35 cellular contexts compared by ENCODE assay signal in the genomic region with DNA sequence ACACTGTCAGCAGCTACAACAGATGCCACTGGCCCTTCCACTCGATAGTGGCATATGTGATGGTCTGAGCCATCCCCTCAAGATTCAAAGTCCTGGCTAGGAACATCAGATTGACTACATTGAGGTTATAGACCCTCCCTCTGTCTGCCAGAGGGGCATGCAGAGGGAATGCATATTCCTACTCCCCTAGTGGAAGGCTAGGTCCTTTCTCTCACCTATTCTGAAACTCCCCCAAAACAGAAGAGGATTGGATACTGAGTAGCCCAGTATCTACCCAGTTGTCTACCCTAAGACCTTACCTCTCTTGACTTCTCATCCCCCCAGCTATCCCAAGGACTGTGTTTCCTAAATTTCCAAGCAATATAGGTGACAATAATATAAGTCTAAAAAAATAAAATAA.
A peak's percentile ranks its signal among the peaks of the same experiment; 100 is the strongest.
DNase-seq lines count a peak whose midpoint lies in the region; ATAC-seq and TF ChIP-seq lines count a peak whose summit lies in the region.
"Had no signal": no experiment of that assay in that cellular context is flagged by ENCODE, and none has a peak within 500 bp of the region (broad histone marks: within the 10 kb centered on the region; RNA-seq: fewer than 3 reads in every experiment).

No MANE protein-coding gene starts in this region.

- H3K79me2 ChIP-seq in GM23338 (replicated peaks; ENCODE audit: insufficient read depth): no peaks in the 10 kb centered on the region

- no peaks in the 10 kb centered on the region; the same call in 1 of the 2 replicates for H3K36me3 ChIP-seq in GM23338 (ENCODE audit: insufficient read depth)
- H3K36me3 ChIP-seq: BE2C; BLaER1; BLaER1 treated with 17β-estradiol and CSF1 and Interleukin-3, amounts not matched to agents 10 nM and 100 nM had no signal

- no peak overlapping the region for H3K27ac ChIP-seq in GM23338 (ENCODE audit: low read depth)
- H3K27ac ChIP-seq: 22Rv1; A549; BLaER1; BLaER1 treated with 17β-estradiol and CSF1 and Interleukin-3, amounts not matched to agents 10 nM and 100 nM; C4-2B had no signal

- no peak overlapping the region for H2AFZ ChIP-seq in GM23338

- H3K27ac Mint-ChIP-seq in GM23338 (no peak overlapping the region), WTC11 (no peak overlapping the region)
- no peak overlapping the region for H3K27ac Mint-ChIP-seq in stimulated activated effector memory CD8-positive, alpha-beta T cell treated with anti-CD3 and anti-CD28 coated beads, Interleukin-12 subunit alpha, Interleukin-12 subunit beta, amount 100 ng/mL, for 72 hours
- no peak overlapping the region for H3K27ac Mint-ChIP-seq in stimulated activated memory B cell treated with anti-CD40 and anti-IgM and Interleukin-4, amounts not matched to agents 10 μg/mL and 1 μg/mL and 100 μg/mL, for 72 hours
- H3K27ac Mint-ChIP-seq: B cell; CD14-positive monocyte; CD4-positive, alpha-beta memory T cell; CD4-positive, alpha-beta T cell; CD4-positive, CD25-positive, alpha-beta regulatory T cell; CD8-positive, alpha-beta memory T cell; CD8-positive, alpha-beta T cell had no signal

- H3K4me1 Mint-ChIP-seq in GM23338: no peaks in the 10 kb centered on the region
- peaks cover 7% of the 10 kb centered on the region for H3K4me1 Mint-ChIP-seq in WTC11
- no peaks in the 10 kb centered on the region for H3K4me1 Mint-ChIP-seq in stimulated activated effector memory CD8-positive, alpha-beta T cell treated with anti-CD3 and anti-CD28 coated beads, Interleukin-12 subunit alpha, Interleukin-12 subunit beta, amount 100 ng/mL, for 72 hours
- no peaks in the 10 kb centered on the region for H3K4me1 Mint-ChIP-seq in stimulated activated memory B cell treated with anti-CD40 and anti-IgM and Interleukin-4, amounts not matched to agents 10 μg/mL and 1 μg/mL and 100 μg/mL, for 72 hours
- H3K4me1 Mint-ChIP-seq: B cell; CD4-positive, alpha-beta memory T cell; CD8-positive, alpha-beta memory T cell had no signal

- no peak overlapping the region for H3K4me2 ChIP-seq in GM23338
- H3K4me2 ChIP-seq: A549; BLaER1; BLaER1 treated with 17β-estradiol and CSF1 and Interleukin-3, amounts not matched to agents 10 nM and 100 nM had no signal

- no peaks in the 10 kb centered on the region for H3K9me3 Mint-ChIP-seq in GM23338
- peaks cover 7% of the 10 kb centered on the region for H3K9me3 Mint-ChIP-seq in WTC11
- H3K9me3 Mint-ChIP-seq in stimulated activated effector memory CD8-positive, alpha-beta T cell treated with anti-CD3 and anti-CD28 coated beads, Interleukin-12 subunit alpha, Interleukin-12 subunit beta, amount 100 ng/mL, for 72 hours: peaks cover 14% of the 10 kb centered on the region
- no peaks in the 10 kb centered on the region for H3K9me3 Mint-ChIP-seq in stimulated activated memory B cell treated with anti-CD40 and anti-IgM and Interleukin-4, amounts not matched to agents 10 μg/mL and 1 μg/mL and 100 μg/mL, for 72 hours

- no peaks in the 10 kb centered on the region for H3K27me3 ChIP-seq in GM23338 (ENCODE audit: insufficient read depth)
- H3K27me3 ChIP-seq: BE2C; BLaER1; BLaER1 treated with 17β-estradiol and CSF1 and Interleukin-3, amounts not matched to agents 10 nM and 100 nM had no signal

- no peak overlapping the region for H3K4me3 ChIP-seq in GM23338
- H3K4me3 ChIP-seq: A549; BLaER1; BLaER1 treated with 17β-estradiol and CSF1 and Interleukin-3, amounts not matched to agents 10 nM and 100 nM had no signal

- no peaks in the 10 kb centered on the region for H3F3A ChIP-seq in GM23338 (replicated peaks; ENCODE audit: low read depth)

- peak; percentile 50 for ATAC-seq in GM23338
- peak; percentile 60 for ATAC-seq in WTC11
- peak; percentile 16 for ATAC-seq in stimulated activated effector memory CD8-positive, alpha-beta T cell treated with anti-CD3 and anti-CD28 coated beads, Interleukin-12 subunit alpha, Interleukin-12 subunit beta, amount 100 ng/mL, for 72 hours
- peak; percentile 12 for ATAC-seq in stimulated activated memory B cell treated with anti-CD40 and anti-IgM and Interleukin-4, amounts not matched to agents 10 μg/mL and 1 μg/mL and 100 μg/mL, for 72 hours
- ATAC-seq: A549; CD8-positive, alpha-beta T cell had no signal

- DNase-seq in GM23338 (ENCODE audit: low spot score): no peak
- no peak for DNase-seq in WTC11 (ENCODE audit: low spot score)
- no peak for DNase-seq in stimulated activated effector memory CD8-positive, alpha-beta T cell treated with anti-CD3 and anti-CD28 coated beads, Interleukin-12 subunit alpha, Interleukin-12 subunit beta, amount 100 ng/mL, for 72 hours (ENCODE audit: low spot score in 2 of 2)
- no peak for DNase-seq in GOT3 (lab: John Stamatoyannopoulos, UW)
- no peak for DNase-seq in NCI-H2107 (lab: John Stamatoyannopoulos, UW)
- no peak for DNase-seq in stimulated activated CD4-positive, alpha-beta T cell treated with anti-CD3 and anti-CD28 coated beads, Interleukin-4, amount 100 ng/mL, for 1 hour
- DNase-seq in central memory CD4-positive, alpha-beta T cell: no peak
- DNase-seq: 8988T; ACHN; AML-193; BE2C; C1 segment of cervical spinal cord; Caco-2; Calu3; CD4-positive, alpha-beta memory T cell; CD4-positive, alpha-beta T cell; CD4-positive, CD25-positive, alpha-beta regulatory T cell; CD8-positive, alpha-beta memory T cell; CD8-positive, alpha-beta T cell; COR-L47; DMS 273 treated with DMSO at 0.1 percent for 48 hours; DMS153; DMS53; DMS79; DMS79 treated with DMSO at 0.1 percent for 48 hours; DND-41; EL had no signal

- TF ChIP-seq CTCF in GM23338 (conservative IDR thresholded peaks at IDR 0.05; ENCODE audit: low read depth in 2 of 2): no peak
- no peak for TF ChIP-seq CTCF in WTC11 (IDR thresholded peaks at IDR 0.05)

- H3K4me3 Mint-ChIP-seq in GM23338 (no peak overlapping the region), WTC11 (no peak overlapping the region)
- no peak overlapping the region for H3K4me3 Mint-ChIP-seq in stimulated activated effector memory CD8-positive, alpha-beta T cell treated with anti-CD3 and anti-CD28 coated beads, Interleukin-12 subunit alpha, Interleukin-12 subunit beta, amount 100 ng/mL, for 72 hours
- no peak overlapping the region for H3K4me3 Mint-ChIP-seq in stimulated activated memory B cell treated with anti-CD40 and anti-IgM and Interleukin-4, amounts not matched to agents 10 μg/mL and 1 μg/mL and 100 μg/mL, for 72 hours
- H3K4me3 Mint-ChIP-seq: B cell; CD14-positive monocyte; CD4-positive, alpha-beta memory T cell; CD4-positive, alpha-beta T cell; CD4-positive, CD25-positive, alpha-beta regulatory T cell; CD8-positive, alpha-beta memory T cell; CD8-positive, alpha-beta T cell had no signal

- H3K27me3 Mint-ChIP-seq in GM23338 (ENCODE audit: insufficient read depth, low read depth, poor library complexity) (no peaks in the 10 kb centered on the region), WTC11 (ENCODE audit: low read depth) (no peaks in the 10 kb centered on the region)
- no peaks in the 10 kb centered on the region for H3K27me3 Mint-ChIP-seq in stimulated activated memory B cell treated with anti-CD40 and anti-IgM and Interleukin-4, amounts not matched to agents 10 μg/mL and 1 μg/mL and 100 μg/mL, for 72 hours
- H3K27me3 Mint-ChIP-seq: B cell; CD4-positive, alpha-beta memory T cell; CD4-positive, alpha-beta T cell; CD4-positive, CD25-positive, alpha-beta regulatory T cell had no signal

- CTCF ChIA-PET in WTC11 (lab: Charles Lee): no interaction called here

- H3K36me3 Mint-ChIP-seq in GM23338 (ENCODE audit: low read depth) (no peaks in the 10 kb centered on the region), WTC11 (no peaks in the 10 kb centered on the region)
- no peaks in the 10 kb centered on the region for H3K36me3 Mint-ChIP-seq in stimulated activated effector memory CD8-positive, alpha-beta T cell treated with anti-CD3 and anti-CD28 coated beads, Interleukin-12 subunit alpha, Interleukin-12 subunit beta, amount 100 ng/mL, for 72 hours
- H3K36me3 Mint-ChIP-seq in stimulated activated memory B cell treated with anti-CD40 and anti-IgM and Interleukin-4, amounts not matched to agents 10 μg/mL and 1 μg/mL and 100 μg/mL, for 72 hours: no peaks in the 10 kb centered on the region
- H3K36me3 Mint-ChIP-seq: CD4-positive, alpha-beta memory T cell; CD4-positive, CD25-positive, alpha-beta regulatory T cell; CD8-positive, alpha-beta memory T cell; CD8-positive, alpha-beta T cell had no signal

- POLR2A ChIA-PET in WTC11 (lab: Charles Lee): no interaction called here

- no peaks in the 10 kb centered on the region for H4K20me1 ChIP-seq in GM23338 (replicated peaks; ENCODE audit: insufficient read depth)
- H4K20me1 ChIP-seq: BLaER1; BLaER1 treated with 17β-estradiol and CSF1 and Interleukin-3, amounts not matched to agents 10 nM and 100 nM had no signal

- H3K9me2 ChIP-seq in GM23338 (ENCODE audit: insufficient read depth): peaks cover 12% of the 10 kb centered on the region; the same call in 1 of the 2 replicates

- H3K4me1 ChIP-seq in GM23338 (ENCODE audit: insufficient read depth): no peaks in the 10 kb centered on the region
- H3K4me1 ChIP-seq: A549; BE2C; BLaER1; BLaER1 treated with 17β-estradiol and CSF1 and Interleukin-3, amounts not matched to agents 10 nM and 100 nM; Caco-2 had no signal

TF ChIP-seq in GM23338, 12 proteins besides CTCF, POLR2A, EP300 and RAD21 (continues in another document):
- TF ChIP-seq POLR2AphosphoS5 (IDR thresholded peaks at IDR 0.05; ENCODE audit: low read depth): no peak

TF ChIP-seq in WTC11, 78 proteins besides CTCF, POLR2A, EP300 and RAD21 (continues in another document):
- TF ChIP-seq ZNF138 (CRISPR knock-in tag; conservative IDR thresholded peaks at IDR 0.05): no peak
- TF ChIP-seq, protein P1, sequence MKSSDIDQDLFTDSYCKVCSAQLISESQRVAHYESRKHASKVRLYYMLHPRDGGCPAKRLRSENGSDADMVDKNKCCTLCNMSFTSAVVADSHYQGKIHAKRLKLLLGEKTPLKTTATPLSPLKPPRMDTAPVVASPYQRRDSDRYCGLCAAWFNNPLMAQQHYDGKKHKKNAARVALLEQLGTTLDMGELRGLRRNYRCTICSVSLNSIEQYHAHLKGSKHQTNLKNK (CRISPR knock-in tag; IDR thresholded peaks at IDR 0.05): no peak
- TF ChIP-seq GTF2I (CRISPR knock-in tag; conservative IDR thresholded peaks at IDR 0.05): no peak
- no peak for TF ChIP-seq IRF2 (CRISPR knock-in tag; IDR thresholded peaks at IDR 0.05; ENCODE audit: borderline replicate concordance, low read depth)
- TF ChIP-seq ZNF121 (CRISPR knock-in tag; IDR thresholded peaks at IDR 0.05): no peak
- no peak for TF ChIP-seq HMGA2 (CRISPR knock-in tag; IDR thresholded peaks at IDR 0.05)
